16 cellular contexts compared by ENCODE assay signal in genomic region chr5:55896663-55897062, GRCh38. TPM values are rescaled to one million over a fixed set of nuclear protein-coding genes. Genes with fewer than 3 reads are reported as not detected.
"Had no signal": no experiment of that assay in that cellular context is flagged by ENCODE, and none has a peak within 500 bp of the region (broad histone marks: within the 10 kb centered on the region; RNA-seq: fewer than 3 reads in every experiment).

No MANE protein-coding gene starts in this region.

- H3K27ac ChIP-seq: cardiac muscle cell, lower lobe of right lung, prostate gland, VCaP had no signal

- H3K4me1 ChIP-seq: lower lobe of right lung, prostate gland had no signal

- FAIRE-seq: colon had no signal

- H3K27me3 ChIP-seq: cardiac muscle cell had no signal

- H3K9me3 ChIP-seq: lower lobe of right lung, prostate gland had no signal

- DNase-seq: activated CD4-positive, alpha-beta T cell treated with anti-CD3 and anti-CD28 coated beads for 1 hour; activated CD4-positive, alpha-beta T cell treated with anti-CD3 and anti-CD28 coated beads, Interleukin-2, amount 50 U/mL, for 4 hours; activated naive CD4-positive, alpha-beta T cell treated with anti-CD3 and anti-CD28 coated beads, Interleukin-2, amount 10 ng/mL, durations not matched to agents 7 days and 5 days; erythroblast; foreskin melanocyte; left cardiac atrium; lower lobe of right lung; right cardiac atrium; stimulated activated naive CD8-positive, alpha-beta T cell treated with anti-CD3 and anti-CD28 coated beads, Interleukin-15, Interleukin-2, amounts not matched to agents 100 U/mL and 50 U/mL, for 24 hours; trophoblast cell had no signal

- H3K4me3 ChIP-seq: cardiac muscle cell, lower lobe of right lung, prostate gland had no signal

- H3K36me3 ChIP-seq: cardiac muscle cell, lower lobe of right lung, prostate gland had no signal

- ATAC-seq: activated T-helper 17 cell treated with anti-CD3 and anti-CD28 coated beads, Interleukin-2, amount 50 U/mL, for 72 hours; left cardiac atrium; right cardiac atrium; stimulated activated naive CD8-positive, alpha-beta T cell treated with anti-CD3 and anti-CD28 coated beads, Interleukin-15, Interleukin-2, amounts not matched to agents 100 U/mL and 50 U/mL, for 24 hours had no signal

RNA-seq across cellular contexts. Expression of gene IL31RA, which starts 45.5 kb away (rescaled TPM):
- total RNA-seq: cardiac muscle cell, left cardiac atrium, lower lobe of right lung, neural crest cell, right cardiac atrium had no signal
- polyA plus RNA-seq: cardiac muscle cell, right cardiac atrium had no signal
